Comparison of ENCODE assay signal across 10 cellular contexts in genomic region chr10:128147064-128147463, GRCh38. TPM values are rescaled to one million over a fixed set of nuclear protein-coding genes. Genes with fewer than 3 reads are reported as not detected.
DNase-seq lines count a peak whose midpoint lies in the region; ATAC-seq, FAIRE-seq and TF ChIP-seq lines count a peak whose summit lies in the region.
"Had no signal": no experiment of that assay in that cellular context is flagged by ENCODE, and none has a peak within 500 bp of the region (broad histone marks: within the 10 kb centered on the region; RNA-seq: fewer than 3 reads in every experiment).

No MANE protein-coding gene starts in this region.

- TF ChIP-seq CTCF in GM12865 (IDR thresholded peaks at IDR 0.05; ENCODE audit: insufficient read depth, low read depth, low read length, missing control alignments) = no peak
- TF ChIP-seq CTCF in BE2C (IDR thresholded peaks at IDR 0.05; ENCODE audit: low read depth, low read length) = no peak
- TF ChIP-seq CTCF in D721Med (IDR thresholded peaks at IDR 0.05; ENCODE audit: insufficient read depth, missing control alignments) = no peak

- no peaks in the 10 kb centered on the region for H3K4me1 ChIP-seq in BE2C
- H3K4me1 ChIP-seq: parathyroid adenoma had no signal

- intact Hi-C loops in activated T-helper 1 cell treated with anti-CD3 and anti-CD28 coated beads, Interleukin-12 subunit alpha, Interleukin-12 subunit beta, Interleukin-2, Interleukin-4 antibody, amounts not matched to agents 30 ng/mL and 10 ng/mL and 1 ng/mL, durations not matched to agents 14 hours and 24 hours and 36 hours (cut with micrococcal nuclease) = loop anchor here (2.0 kb wide), 1 partner anchor 20 kb away; the partner anchor contains the start of gene MKI67

- H3K4me3 ChIP-seq in GM12865 (ENCODE audit: low read depth, low read length) = no peak overlapping the region
- no peak overlapping the region for H3K4me3 ChIP-seq in BE2C (ENCODE audit: low read depth, low read length)

- no peaks in the 10 kb centered on the region for H3K9me3 ChIP-seq in BE2C

- DNase-seq in GM12865 (ENCODE audit: low read depth) (peak; percentile 54), BE2C (no peak), NCI-H510A treated with DMSO at 0.1 percent for 48 hours (lab: John Stamatoyannopoulos, UW) (no peak), D721Med (ENCODE audit: insufficient read length, low spot score) (no peak), amniotic stem cell (lab: John Stamatoyannopoulos, UW) (no peak)
- no peak for DNase-seq in activated T-helper 1 cell treated with anti-CD3 and anti-CD28 coated beads, Interleukin-12 subunit alpha, Interleukin-12 subunit beta, Interleukin-2, Interleukin-4 antibody, amounts not matched to agents 30 ng/mL and 10 ng/mL and 1 ng/mL, durations not matched to agents 14 hours and 24 hours and 36 hours (ENCODE audit: low spot score)
- DNase-seq: left colon had no signal

- no peaks in the 10 kb centered on the region for H3K36me3 ChIP-seq in BE2C

- FAIRE-seq in D721Med (lab: Jason Lieb, UNC) = no peak

- H3K27me3 Mint-ChIP-seq in activated T-helper 1 cell treated with anti-CD3 and anti-CD28 coated beads, Interleukin-12 subunit alpha, Interleukin-12 subunit beta, Interleukin-2, Interleukin-4 antibody, amounts not matched to agents 30 ng/mL and 10 ng/mL and 1 ng/mL, durations not matched to agents 14 hours and 24 hours and 36 hours (ENCODE audit: insufficient read depth) = peaks cover 20% of the 10 kb centered on the region

- H3K9me3 Mint-ChIP-seq in activated T-helper 1 cell treated with anti-CD3 and anti-CD28 coated beads, Interleukin-12 subunit alpha, Interleukin-12 subunit beta, Interleukin-2, Interleukin-4 antibody, amounts not matched to agents 30 ng/mL and 10 ng/mL and 1 ng/mL, durations not matched to agents 14 hours and 24 hours and 36 hours = peaks cover 11% of the 10 kb centered on the region

- H3K4me3 Mint-ChIP-seq in activated T-helper 1 cell treated with anti-CD3 and anti-CD28 coated beads, Interleukin-12 subunit alpha, Interleukin-12 subunit beta, Interleukin-2, Interleukin-4 antibody, amounts not matched to agents 30 ng/mL and 10 ng/mL and 1 ng/mL, durations not matched to agents 14 hours and 24 hours and 36 hours = peak overlapping the region; percentile 34

- peak; percentile 39 for ATAC-seq in GM19035 (IDR thresholded peaks at IDR 0.05; ENCODE audit: unreplicated experiment)
- ATAC-seq in HG02973 (IDR thresholded peaks at IDR 0.05; ENCODE audit: unreplicated experiment) = peak; percentile 57
- ATAC-seq: left colon had no signal

- peaks cover 40% of the 10 kb centered on the region for H3K4me1 Mint-ChIP-seq in activated T-helper 1 cell treated with anti-CD3 and anti-CD28 coated beads, Interleukin-12 subunit alpha, Interleukin-12 subunit beta, Interleukin-2, Interleukin-4 antibody, amounts not matched to agents 30 ng/mL and 10 ng/mL and 1 ng/mL, durations not matched to agents 14 hours and 24 hours and 36 hours (ENCODE audit: low read depth)

- H3K27me3 ChIP-seq in BE2C = no peaks in the 10 kb centered on the region

- H3K36me3 Mint-ChIP-seq in activated T-helper 1 cell treated with anti-CD3 and anti-CD28 coated beads, Interleukin-12 subunit alpha, Interleukin-12 subunit beta, Interleukin-2, Interleukin-4 antibody, amounts not matched to agents 30 ng/mL and 10 ng/mL and 1 ng/mL, durations not matched to agents 14 hours and 24 hours and 36 hours (ENCODE audit: low read depth) = peaks cover 6% of the 10 kb centered on the region

- H3K27ac Mint-ChIP-seq in activated T-helper 1 cell treated with anti-CD3 and anti-CD28 coated beads, Interleukin-12 subunit alpha, Interleukin-12 subunit beta, Interleukin-2, Interleukin-4 antibody, amounts not matched to agents 30 ng/mL and 10 ng/mL and 1 ng/mL, durations not matched to agents 14 hours and 24 hours and 36 hours = peak overlapping the region; percentile 25

RNA-seq across cellular contexts. Expression of gene MKI67, which starts 20.8 kb away (rescaled TPM):
- total RNA-seq in activated T-helper 1 cell treated with anti-CD3 and anti-CD28 coated beads, Interleukin-12 subunit alpha, Interleukin-12 subunit beta, Interleukin-2, Interleukin-4 antibody, amounts not matched to agents 30 ng/mL and 10 ng/mL and 1 ng/mL, durations not matched to agents 14 hours and 24 hours and 36 hours = 141 and 159 TPM in 2 replicates
- polyA plus RNA-seq in BE2C (2012; ENCODE audit: insufficient read depth, insufficient read length, low read depth) = 16.7 TPM
